ENCODE assay signal across 14 cellular contexts in the genomic region with DNA sequence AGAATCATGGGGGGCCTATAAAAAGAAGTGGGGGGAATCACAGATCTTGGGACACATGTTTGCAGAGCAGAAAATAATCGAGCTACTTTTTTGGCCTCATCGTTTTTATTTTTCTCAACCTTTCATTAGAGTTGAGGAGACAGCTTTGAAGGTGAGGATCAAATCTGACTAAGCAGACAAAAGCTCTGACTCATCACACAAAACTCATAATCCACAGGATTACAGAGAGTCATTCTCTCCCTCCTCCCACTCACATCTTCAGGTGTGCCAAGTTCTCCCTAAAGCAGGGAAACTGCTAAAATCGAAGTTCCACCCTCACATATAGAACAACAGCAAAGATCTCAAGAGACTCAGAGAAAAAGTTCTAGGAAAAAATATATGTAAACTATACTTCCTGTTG. TPM values are rescaled to one million over a fixed set of nuclear protein-coding genes. Genes with fewer than 3 reads are reported as not detected.
DNase-seq lines count a peak whose midpoint lies in the region; ATAC-seq and TF ChIP-seq lines count a peak whose summit lies in the region.
"Had no signal": no experiment of that assay in that cellular context is flagged by ENCODE, and none has a peak within 500 bp of the region (broad histone marks: within the 10 kb centered on the region; RNA-seq: fewer than 3 reads in every experiment).

No MANE protein-coding gene starts in this region.

- H3K4me1 Mint-ChIP-seq in activated CD4-positive, alpha-beta T cell treated with anti-CD3 and anti-CD28 coated beads, Interleukin-2, amount 10 ng/mL, durations not matched to agents 7 days and 5 days, result no peaks in the 10 kb centered on the region

- peak; percentile 9 for DNase-seq in activated CD4-positive, alpha-beta T cell treated with anti-CD3 and anti-CD28 coated beads for 48 hours
- no peak for DNase-seq in activated CD4-positive, alpha-beta T cell treated with anti-CD3 and anti-CD28 coated beads, Interleukin-2, amount 10 ng/mL, durations not matched to agents 7 days and 5 days
- peak; percentile 58 for DNase-seq in RPMI7951 (ENCODE audit: low read depth)
- peak; percentile 91 for DNase-seq in epithelial cell of esophagus (ENCODE audit: low read depth)
- DNase-seq in superior temporal gyrus (ENCODE audit: extremely low spot score), result peak; percentile 57
- DNase-seq in NCI-H1048 (lab: John Stamatoyannopoulos, UW), result no peak
- DNase-seq in activated gamma-delta T cell (lab: John Stamatoyannopoulos, UW), result no peak
- DNase-seq: NCI-H1417 treated with DMSO at 0.1 percent for 48 hours, retina, upper lobe of right lung had no signal

- no peak overlapping the region for H3K27ac ChIP-seq in gastroesophageal sphincter
- H3K27ac ChIP-seq: coronary artery, upper lobe of right lung had no signal

- no peak overlapping the region for H3K27ac Mint-ChIP-seq in activated CD4-positive, alpha-beta T cell treated with anti-CD3 and anti-CD28 coated beads, Interleukin-2, amount 10 ng/mL, durations not matched to agents 7 days and 5 days
- H3K27ac Mint-ChIP-seq: activated T-helper 2 cell treated with anti-CD3 and anti-CD28 coated beads, Interferon-gamma antibody, Interleukin-2, Interleukin-4, amounts not matched to agents 10 μg/mL and 5 μg/mL and 100 μg/mL, durations not matched to agents 14 hours and 24 hours and 36 hours had no signal

- H3K4me3 ChIP-seq in epithelial cell of esophagus (ENCODE audit: low read length) (no peak overlapping the region), gastroesophageal sphincter (no peak overlapping the region)
- H3K4me3 ChIP-seq: coronary artery, HAP-1, upper lobe of right lung had no signal

- H3K4me3 Mint-ChIP-seq in activated CD4-positive, alpha-beta T cell treated with anti-CD3 and anti-CD28 coated beads, Interleukin-2, amount 10 ng/mL, durations not matched to agents 7 days and 5 days, result no peak overlapping the region

- POLR2A ChIA-PET in activated CD4-positive, alpha-beta T cell treated with anti-CD3 and anti-CD28 coated beads, Interleukin-2, amount 10 ng/mL, durations not matched to agents 7 days and 5 days (lab: Charles Lee), result no interaction called here

- no peaks in the 10 kb centered on the region for H3K27me3 ChIP-seq in gastroesophageal sphincter
- H3K27me3 ChIP-seq: upper lobe of right lung had no signal

- whole genome bisulfite sequencing in gastroesophageal sphincter (ENCODE audit: low coverage in 1 of 2), 2 donors, result 30 to 46% methylated on average over 3 of the region's 3 CpGs

- TF ChIP-seq CTCF in epithelial cell of esophagus (IDR thresholded peaks at IDR 0.05; ENCODE audit: insufficient read depth, low read depth, low read length, missing control alignments), result no peak
- TF ChIP-seq CTCF in gastroesophageal sphincter (IDR thresholded peaks at IDR 0.05), result no peak

- no peaks in the 10 kb centered on the region for H3K36me3 Mint-ChIP-seq in activated CD4-positive, alpha-beta T cell treated with anti-CD3 and anti-CD28 coated beads, Interleukin-2, amount 10 ng/mL, durations not matched to agents 7 days and 5 days (ENCODE audit: low read depth)

- H3K4me1 ChIP-seq in gastroesophageal sphincter, result peaks cover 1 to 20% (median 2%) of the 10 kb centered on the region in 3 donors

- CTCF ChIA-PET in activated CD4-positive, alpha-beta T cell treated with anti-CD3 and anti-CD28 coated beads, Interleukin-2, amount 10 ng/mL, durations not matched to agents 7 days and 5 days (lab: Charles Lee), result no interaction called here

- TF ChIP-seq POLR2A in gastroesophageal sphincter (IDR thresholded peaks at IDR 0.05), result no peak

- H3K27me3 Mint-ChIP-seq in activated CD4-positive, alpha-beta T cell treated with anti-CD3 and anti-CD28 coated beads, Interleukin-2, amount 10 ng/mL, durations not matched to agents 7 days and 5 days, result no peaks in the 10 kb centered on the region

- no peaks in the 10 kb centered on the region for H3K9me3 Mint-ChIP-seq in activated CD4-positive, alpha-beta T cell treated with anti-CD3 and anti-CD28 coated beads, Interleukin-2, amount 10 ng/mL, durations not matched to agents 7 days and 5 days
- H3K9me3 Mint-ChIP-seq: activated T-helper 2 cell treated with anti-CD3 and anti-CD28 coated beads, Interferon-gamma antibody, Interleukin-2, Interleukin-4, amounts not matched to agents 10 μg/mL and 5 μg/mL and 100 μg/mL, durations not matched to agents 14 hours and 24 hours and 36 hours had no signal

- no peaks in the 10 kb centered on the region for H3K36me3 ChIP-seq in gastroesophageal sphincter
- H3K36me3 ChIP-seq: HAP-1, upper lobe of right lung had no signal

- TF ChIP-seq EP300 in gastroesophageal sphincter (IDR thresholded peaks at IDR 0.05), result no peak

- no peaks in the 10 kb centered on the region for H3K9me3 ChIP-seq in gastroesophageal sphincter
- H3K9me3 ChIP-seq: HAP-1, upper lobe of right lung had no signal

- ATAC-seq in gastroesophageal sphincter, result no peak
- ATAC-seq: upper lobe of right lung had no signal

RNA-seq across cellular contexts. Expression of gene BAZ2B, which starts 15.6 kb away (rescaled TPM):
- 10 to 100 TPM; 11.3 to 13.0 TPM for total RNA-seq in activated CD4-positive, alpha-beta T cell treated with anti-CD3 and anti-CD28 coated beads, Interleukin-2, amount 10 ng/mL, durations not matched to agents 7 days and 5 days
- 24.1 and 25.1 TPM in 2 replicates for total RNA-seq in RPMI7951 (2014; rRNA removed; shearing (Covaris generic))
- 100 to 1,000 TPM in 2 of 4 donors, 10 to 100 TPM in 2; 77.9 to 198 (median 113) TPM for total RNA-seq in gastroesophageal sphincter

Comparison
In these comparisons a context has a peak if more than half of its experiments do, and no peak if none do; other contexts are left out.
1. DNase-seq: peak in activated CD4-positive, alpha-beta T cell treated with anti-CD3 and anti-CD28 coated beads for 48 hours (single experiment), RPMI7951 (single experiment), epithelial cell of esophagus (single experiment) and superior temporal gyrus (single experiment); none in activated CD4-positive, alpha-beta T cell treated with anti-CD3 and anti-CD28 coated beads, Interleukin-2, amount 10 ng/mL, durations not matched to agents 7 days and 5 days (single experiment), NCI-H1048 (single experiment) and activated gamma-delta T cell (single experiment).